Comparison of ENCODE assay signal across 8 cellular contexts in the genomic region with DNA sequence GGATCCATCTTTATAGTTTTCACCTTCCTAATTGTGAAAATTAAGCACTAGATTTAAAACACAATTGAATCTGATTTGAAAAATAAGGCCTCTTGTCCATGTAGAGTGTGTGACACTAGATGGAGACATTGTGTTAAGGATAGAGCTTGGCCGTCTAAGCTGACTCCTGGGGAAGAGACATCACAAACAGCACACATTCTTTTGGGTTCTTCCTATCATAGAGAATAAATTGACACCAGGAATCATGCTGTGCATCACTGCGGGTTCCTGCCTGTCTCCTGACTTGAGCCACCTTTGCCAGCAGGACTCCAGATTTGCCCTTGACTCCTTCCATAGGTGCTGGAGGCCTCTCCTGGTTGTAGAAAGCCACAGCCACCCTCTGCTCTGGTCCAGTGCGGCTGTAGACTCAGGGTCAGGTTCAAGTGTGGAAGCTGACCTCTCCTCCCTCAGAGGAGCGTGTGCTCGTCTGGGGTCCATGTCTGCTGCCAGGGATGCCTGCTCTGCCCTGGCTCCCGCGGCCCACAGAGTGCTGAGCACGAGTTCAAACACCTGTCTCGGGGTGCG. TPM values are rescaled to one million over a fixed set of nuclear protein-coding genes. Genes with fewer than 3 reads are reported as not detected.
DNase-seq lines count a peak whose midpoint lies in the region; ATAC-seq, FAIRE-seq and TF ChIP-seq lines count a peak whose summit lies in the region.

No MANE protein-coding gene starts in this region.

- H2AFZ ChIP-seq in K562 (ENCODE audit: low read depth, low read length) = no peak overlapping the region

- 39% methylated on average over 10 of the region's 10 CpGs for WGBS in K562 (ENCODE audit: insufficient coverage, low coverage, missing lambda C conversion rate)

- H3K27ac ChIP-seq in K562 (ENCODE audit: extremely low read depth, low read depth, low read length) = no peak overlapping the region

- H3K4me3 ChIP-seq in K562 = no peak overlapping the region

- no peak for TF ChIP-seq POLR2A in K562 (conservative IDR thresholded peaks at IDR 0.05)

- TF ChIP-seq CTCF in K562 (IDR thresholded peaks at IDR 0.05 in 2 of 3, conservative IDR thresholded peaks at IDR 0.05 in 1 of 3; ENCODE audit: insufficient read depth in 2 of 3, low read depth in 1 of 3, low read length in 3 of 3) = peak; percentile 76 to 96 (median 88)

- peaks cover 0 to 16% of the 10 kb centered on the region in 2 experiments; a peak in 2 of 5 replicates for H3K4me1 ChIP-seq in K562 (replicated peaks in 1 of 2; ENCODE audit: control insufficient read depth in 2 of 2, insufficient read depth in 2 of 2, low read length in 2 of 2)

- peaks cover 8% of the 10 kb centered on the region; the same call in 1 of the 2 replicates for H4K20me1 ChIP-seq in K562 (replicated peaks; ENCODE audit: control insufficient read depth, insufficient read depth, low read length)

- no peaks in the 10 kb centered on the region for H3K79me2 ChIP-seq in K562 (ENCODE audit: control insufficient read depth, insufficient read depth, low read length)

- no peak overlapping the region for H3K4me2 ChIP-seq in K562 (ENCODE audit: insufficient read depth, low read length)

- no TSS peak for BruUV-seq in K562 (replicated peaks; lab: Mats Ljungman, UMichigan)

- H3K27me3 ChIP-seq in K562 (ENCODE audit: control insufficient read depth in 2 of 2, insufficient read depth in 2 of 2, low read length in 2 of 2) = peaks cover 29 to 39% of the 10 kb centered on the region in 2 experiments; a peak in 4 of 5 replicates

- no peaks in the 10 kb centered on the region for H3K9me3 ChIP-seq in K562 (replicated peaks; ENCODE audit: control insufficient read depth, insufficient read depth, low read depth, low read length)

- DNase-seq in ELR (ENCODE audit: low read depth) (peak; percentile 93), KBM-7 (peak; percentile 79), NOMO-1 treated with DMSO at 0.1 percent for 48 hours (lab: John Stamatoyannopoulos, UW; ENCODE audit: unreplicated experiment) (peak; percentile 93), K562 (ENCODE audit: extremely low read depth in 1 of 4, low spot score in 3 of 4) (peak; percentile 68 to 80 (median 72)), iPS-NIHi11 (ENCODE audit: low spot score) (peak; percentile 75), smooth muscle cell of the brain vasculature (ENCODE audit: low read depth, low spot score) (peak; percentile 73)
- DNase-seq in stimulated activated CD4-positive, alpha-beta T cell treated with anti-CD3 and anti-CD28 coated beads, Interleukin-2, amount 100 ng/mL, for 48 hours = no peak

- FAIRE-seq in K562 (lab: Jason Lieb, UNC) = peak; percentile 97

- no peaks in the 10 kb centered on the region for H3K9me1 ChIP-seq in K562 (ENCODE audit: control insufficient read depth, insufficient read depth, low read length)

- TF ChIP-seq RAD21 in K562 (CRISPR knock-in tag; conservative IDR thresholded peaks at IDR 0.05 in 1 of 2, IDR thresholded peaks at IDR 0.05 in 1 of 2) = peak; percentile 99 to 100

- CTCF ChIA-PET in K562 (lab: Yijun Ruan, JAX; ENCODE audit: low intra/inter-chr PET ratio) = interaction anchor here (0.6 to 5.5 kb wide), 5 partner anchors 82 to 243 kb away, joined by 3 to 69 read pairs (median 4); no protein-coding TSS in a partner anchor

- intact Hi-C loops in K562 (cut with micrococcal nuclease) = loop anchor here (1.0 to 10.0 kb wide), 3 partner anchors 175 to 402 kb away; no protein-coding TSS in a partner anchor

- ATAC-seq in GM21423 (IDR thresholded peaks at IDR 0.05; ENCODE audit: unreplicated experiment) (peak; percentile 75), K562 (peak; percentile 83)

- TF ChIP-seq EP300 in K562 (IDR thresholded peaks at IDR 0.05; ENCODE audit: low read length) = no peak

- POLR2A ChIA-PET in K562 (lab: Yijun Ruan, JAX) = interaction anchor here (1.0 kb wide), 1 partner anchor 10 kb away, joined by 4 read pairs; no protein-coding TSS in a partner anchor

- H3K9ac ChIP-seq in K562 (ENCODE audit: insufficient read depth in 1 of 2, low read depth in 2 of 2, low read length in 2 of 2) = no peak overlapping the region

- in situ Hi-C loops in KBM-7 (cut with MboI; ENCODE audit: low pct_unique_long_range_greater_than_20kb, low sequenced_read_pairs) (loop anchor here (25.0 kb wide), 1 partner anchor 184 kb away; no protein-coding TSS in a partner anchor), K562 (cut with MboI) (loop anchor here (5.0 to 25.0 kb wide), 2 partner anchors 174 to 709 kb away; no protein-coding TSS in a partner anchor)

- H3K36me3 ChIP-seq in K562 (ENCODE audit: control insufficient read depth, insufficient read depth, low read length) = no peaks in the 10 kb centered on the region

TF ChIP-seq in K562, 482 proteins besides CTCF, POLR2A, EP300 and RAD21 (continues in another document):
- TF ChIP-seq DEAF1 (CRISPR knock-in tag; IDR thresholded peaks at IDR 0.05) (peak; percentile 98), ZNF184 (CRISPR knock-in tag; IDR thresholded peaks at IDR 0.05) (no peak), ZNF212 (CRISPR knock-in tag; IDR thresholded peaks at IDR 0.05) (no peak), CC2D1A (IDR thresholded peaks at IDR 0.05) (0 out of 2 replicates have a peak, but pooled peaks have one; percentile 31), ARID3A (IDR thresholded peaks at IDR 0.05; ENCODE audit: borderline replicate concordance, low read depth, low read length) (peak; percentile 53; the same call in 1 of the 2 replicates), ZNF253 (CRISPR knock-in tag; conservative IDR thresholded peaks at IDR 0.05) (no peak), IRF2 (CRISPR knock-in tag; IDR thresholded peaks at IDR 0.05) (0 out of 2 replicates have a peak, but pooled peaks have one; percentile 41), ZNF175 (CRISPR knock-in tag; IDR thresholded peaks at IDR 0.05; ENCODE audit: low read depth) (no peak), ZNF133 (CRISPR knock-in tag; IDR thresholded peaks at IDR 0.05) (no peak), STAG1 (CRISPR knock-in tag; IDR thresholded peaks at IDR 0.05; ENCODE audit: borderline replicate concordance) (peak; percentile 91; the same call in 1 of the 2 replicates), SMARCE1 (IDR thresholded peaks at IDR 0.05) (no peak)
- TF ChIP-seq, protein P1, sequence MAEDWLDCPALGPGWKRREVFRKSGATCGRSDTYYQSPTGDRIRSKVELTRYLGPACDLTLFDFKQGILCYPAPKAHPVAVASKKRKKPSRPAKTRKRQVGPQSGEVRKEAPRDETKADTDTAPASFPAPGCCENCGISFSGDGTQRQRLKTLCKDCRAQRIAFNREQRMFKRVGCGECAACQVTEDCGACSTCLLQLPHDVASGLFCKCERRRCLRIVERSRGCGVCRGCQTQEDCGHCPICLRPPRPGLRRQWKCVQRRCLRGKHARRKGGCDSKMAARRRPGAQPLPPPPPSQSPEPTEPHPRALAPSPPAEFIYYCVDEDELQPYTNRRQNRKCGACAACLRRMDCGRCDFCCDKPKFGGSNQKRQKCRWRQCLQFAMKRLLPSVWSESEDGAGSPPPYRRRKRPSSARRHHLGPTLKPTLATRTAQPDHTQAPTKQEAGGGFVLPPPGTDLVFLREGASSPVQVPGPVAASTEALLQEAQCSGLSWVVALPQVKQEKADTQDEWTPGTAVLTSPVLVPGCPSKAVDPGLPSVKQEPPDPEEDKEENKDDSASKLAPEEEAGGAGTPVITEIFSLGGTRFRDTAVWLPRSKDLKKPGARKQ (CRISPR knock-in tag; IDR thresholded peaks at IDR 0.05) = no peak

RNA-seq across cellular contexts. Expression of gene ROPN1L, which starts 11.2 kb away (rescaled TPM):
- total RNA-seq in K562 (2011; cell fraction: chromatin; rRNA removed; ENCODE audit: low replicate concordance) = 0.92 and 1.7 TPM in 2 replicates
- 1.4 and 2.0 TPM in 2 replicates for total RNA-seq in K562 (2011; cell fraction: nucleolus; rRNA removed)
- 1.3 and 1.9 TPM in 2 replicates for total RNA-seq in K562 (2011; cell fraction: nucleoplasm; rRNA removed)
- 0.73 TPM in 1 of 2 replicates, not detected in the other for total RNA-seq in K562 (2014; rRNA removed)
- 0.19 TPM in 1 of 2 replicates, not detected in the other for total RNA-seq in K562 (2014; rRNA removed; fragmentation: Illumina TruSeq; extraction: Trizol)
- 0.23 TPM in 1 of 2 replicates, not detected in the other for total RNA-seq in K562 (2015; rRNA removed; fragmentation: Illumina TruSeq; extraction: Trizol)
- 0.31 and 0.36 TPM in 2 replicates for total RNA-seq in K562 (2021)
- 0.32 and 0.85 TPM in 2 replicates for polyA plus RNA-seq in K562 (2011; rRNA removed)
- polyA plus RNA-seq in K562 (2011; cell fraction: cytosol; rRNA removed) = 0.41 and 1.2 TPM in 2 replicates
- 0.55 and 1.6 TPM in 2 replicates for polyA plus RNA-seq in K562 (2011; cell fraction: nucleus; rRNA removed)
- polyA plus RNA-seq in K562 (2012) = 0.40 and 2.4 TPM in 2 replicates
- polyA plus RNA-seq in K562 (2014; fragmentation: Illumina TruSeq; extraction: Trizol) = 0.21 and 0.30 TPM in 2 replicates
- polyA plus RNA-seq in K562 (2014; fragmentation: Nextera tagmentation; extraction: Ambion mirVana) = under 1 TPM; 0.04 to 0.13 TPM
- 0.28 and 0.84 TPM in 2 replicates for polyA plus RNA-seq in K562 (2014; rRNA removed)
- 0.35 TPM in 1 of 2 replicates, not detected in the other for polyA minus RNA-seq in K562 (2011; rRNA and poly(A)+ RNA removed)
- polyA minus RNA-seq in K562 (2011; cell fraction: cytosol; rRNA and poly(A)+ RNA removed) = 0.86 TPM in 1 of 2 replicates, not detected in the other
- 0.89 and 1.5 TPM in 2 replicates for polyA minus RNA-seq in K562 (2011; cell fraction: nucleus; rRNA and poly(A)+ RNA removed)

Comparison
In these comparisons a context has a peak if more than half of its experiments do, and no peak if none do; other contexts are left out.
1. DNase-seq: peak in ELR (single experiment), KBM-7 (single experiment), NOMO-1 treated with DMSO at 0.1 percent for 48 hours (single experiment), K562 (4 of 4), iPS-NIHi11 (single experiment) and smooth muscle cell of the brain vasculature (single experiment); none in stimulated activated CD4-positive, alpha-beta T cell treated with anti-CD3 and anti-CD28 coated beads, Interleukin-2, amount 100 ng/mL, for 48 hours (0 of 2).